Comparison of ENCODE assay signal across 8 cellular contexts in the genomic region with DNA sequence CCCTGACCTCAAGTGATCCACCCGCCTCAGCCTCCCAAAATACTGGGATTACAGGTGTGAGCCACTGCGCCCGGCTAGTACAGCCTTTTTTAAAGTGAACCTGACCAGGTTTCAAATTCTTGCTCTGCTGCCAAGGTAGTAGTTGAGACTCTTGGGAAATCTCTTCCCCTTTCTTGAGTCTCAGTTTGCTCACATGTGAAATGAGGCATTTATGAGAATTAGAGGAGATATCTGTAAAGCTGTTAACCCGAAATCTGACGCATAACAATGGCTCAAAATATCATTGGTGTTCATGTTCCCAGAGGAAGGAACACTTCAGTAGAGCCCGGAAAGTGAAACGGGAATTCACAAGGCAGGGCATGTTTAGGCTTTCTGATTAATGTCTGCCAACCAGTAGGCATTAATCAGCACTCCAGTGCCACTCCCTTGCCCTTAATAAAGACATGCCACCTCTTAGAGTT. TPM values are rescaled to one million over a fixed set of nuclear protein-coding genes. Genes with fewer than 3 reads are reported as not detected.
DNase-seq lines count a peak whose midpoint lies in the region; ATAC-seq lines count a peak whose summit lies in the region.

No MANE protein-coding gene starts in this region.

- H3K27me3 Mint-ChIP-seq in activated T-helper 2 cell treated with anti-CD3 and anti-CD28 coated beads, Interferon-gamma antibody, Interleukin-2, Interleukin-4, amounts not matched to agents 10 μg/mL and 5 μg/mL and 100 μg/mL, durations not matched to agents 14 hours and 24 hours and 36 hours (ENCODE audit: low read depth): no peaks in the 10 kb centered on the region

- no peak for ATAC-seq in HG03045 (IDR thresholded peaks at IDR 0.05; ENCODE audit: unreplicated experiment)
- ATAC-seq in GM18870 (IDR thresholded peaks at IDR 0.05; ENCODE audit: unreplicated experiment): no peak

- peak; percentile 76 for DNase-seq in A172 (ENCODE audit: low spot score)
- DNase-seq in Daoy (ENCODE audit: low read depth): peak; percentile 29
- DNase-seq in activated T-helper 2 cell treated with anti-CD3 and anti-CD28 coated beads, Interferon-gamma antibody, Interleukin-2, Interleukin-4, amounts not matched to agents 10 μg/mL and 5 μg/mL and 100 μg/mL, durations not matched to agents 14 hours and 24 hours and 36 hours (ENCODE audit: low spot score): no peak
- peak; percentile 54 to 56 for DNase-seq in lung microvascular endothelial cell (ENCODE audit: low read depth in 2 of 2)
- no peak for DNase-seq in ACHN
- DNase-seq in stimulated activated CD4-positive, alpha-beta T cell treated with anti-CD3 and anti-CD28 coated beads, Interleukin-15, amount 100 ng/mL, for 24 hours: no peak

- no peak overlapping the region for H3K27ac Mint-ChIP-seq in activated T-helper 2 cell treated with anti-CD3 and anti-CD28 coated beads, Interferon-gamma antibody, Interleukin-2, Interleukin-4, amounts not matched to agents 10 μg/mL and 5 μg/mL and 100 μg/mL, durations not matched to agents 14 hours and 24 hours and 36 hours

- in situ Hi-C loops in ACHN (cut with HindIII; ENCODE audit: low pct_ligation_motif_present, low pct_unique_long_range_greater_than_20kb, low sequenced_read_pairs): no loop called here

- peaks cover 36% of the 10 kb centered on the region for H3K36me3 Mint-ChIP-seq in activated T-helper 2 cell treated with anti-CD3 and anti-CD28 coated beads, Interferon-gamma antibody, Interleukin-2, Interleukin-4, amounts not matched to agents 10 μg/mL and 5 μg/mL and 100 μg/mL, durations not matched to agents 14 hours and 24 hours and 36 hours (ENCODE audit: low read depth)

- H3K4me3 Mint-ChIP-seq in activated T-helper 2 cell treated with anti-CD3 and anti-CD28 coated beads, Interferon-gamma antibody, Interleukin-2, Interleukin-4, amounts not matched to agents 10 μg/mL and 5 μg/mL and 100 μg/mL, durations not matched to agents 14 hours and 24 hours and 36 hours (ENCODE audit: low read depth): peak overlapping the region; percentile 59

- intact Hi-C loops in activated T-helper 2 cell treated with anti-CD3 and anti-CD28 coated beads, Interferon-gamma antibody, Interleukin-2, Interleukin-4, amounts not matched to agents 10 μg/mL and 5 μg/mL and 100 μg/mL, durations not matched to agents 14 hours and 24 hours and 36 hours (cut with micrococcal nuclease): loop anchor here (5.0 kb wide), 1 partner anchor 279 kb away; a partner anchor contains a TSS

- no peaks in the 10 kb centered on the region for H3K9me3 Mint-ChIP-seq in activated T-helper 2 cell treated with anti-CD3 and anti-CD28 coated beads, Interferon-gamma antibody, Interleukin-2, Interleukin-4, amounts not matched to agents 10 μg/mL and 5 μg/mL and 100 μg/mL, durations not matched to agents 14 hours and 24 hours and 36 hours

- peaks cover 22% of the 10 kb centered on the region for H3K4me1 Mint-ChIP-seq in activated T-helper 2 cell treated with anti-CD3 and anti-CD28 coated beads, Interferon-gamma antibody, Interleukin-2, Interleukin-4, amounts not matched to agents 10 μg/mL and 5 μg/mL and 100 μg/mL, durations not matched to agents 14 hours and 24 hours and 36 hours (ENCODE audit: low read depth)

RNA-seq across cellular contexts. Expression of a gene that starts 1.5 kb away (rescaled TPM):
- 61.5 and 62.1 TPM in 2 replicates for total RNA-seq in A172 (2014; rRNA removed; shearing (Covaris generic))
- total RNA-seq in Daoy (2014; rRNA removed; shearing (Covaris generic)): 52.8 and 81.8 TPM in 2 replicates
- 76.4 and 76.7 TPM in 2 replicates for total RNA-seq in activated T-helper 2 cell treated with anti-CD3 and anti-CD28 coated beads, Interferon-gamma antibody, Interleukin-2, Interleukin-4, amounts not matched to agents 10 μg/mL and 5 μg/mL and 100 μg/mL, durations not matched to agents 14 hours and 24 hours and 36 hours
- total RNA-seq in lung microvascular endothelial cell: 14.2 and 15.3 TPM in 2 replicates

RNA-seq across cellular contexts. Expression of a gene that starts 1.6 kb away (rescaled TPM):
- total RNA-seq in A172 (2014; rRNA removed; shearing (Covaris generic)): 2,941 and 5,977 TPM in 2 replicates
- total RNA-seq in Daoy (2014; rRNA removed; shearing (Covaris generic)): 4,733 and 5,328 TPM in 2 replicates
- 1,671 and 1,735 TPM in 2 replicates for total RNA-seq in activated T-helper 2 cell treated with anti-CD3 and anti-CD28 coated beads, Interferon-gamma antibody, Interleukin-2, Interleukin-4, amounts not matched to agents 10 μg/mL and 5 μg/mL and 100 μg/mL, durations not matched to agents 14 hours and 24 hours and 36 hours
- total RNA-seq in lung microvascular endothelial cell: 1,568 and 1,755 TPM in 2 replicates

RNA-seq across cellular contexts. Expression of a gene that starts 10.1 kb away (rescaled TPM):
- not detected in 2 replicates for total RNA-seq in A172 (2014; rRNA removed; shearing (Covaris generic))
- 0.12 TPM in 1 of 2 replicates, not detected in the other for total RNA-seq in Daoy (2014; rRNA removed; shearing (Covaris generic))
- not detected in 2 replicates for total RNA-seq in activated T-helper 2 cell treated with anti-CD3 and anti-CD28 coated beads, Interferon-gamma antibody, Interleukin-2, Interleukin-4, amounts not matched to agents 10 μg/mL and 5 μg/mL and 100 μg/mL, durations not matched to agents 14 hours and 24 hours and 36 hours
- not detected in 2 replicates for total RNA-seq in lung microvascular endothelial cell

Comparison
In these comparisons a context has a peak if more than half of its experiments do, and no peak if none do; other contexts are left out.
1. DNase-seq: peak in A172 (single experiment), Daoy (single experiment) and lung microvascular endothelial cell (2 of 2); none in activated T-helper 2 cell treated with anti-CD3 and anti-CD28 coated beads, Interferon-gamma antibody, Interleukin-2, Interleukin-4, amounts not matched to agents 10 μg/mL and 5 μg/mL and 100 μg/mL, durations not matched to agents 14 hours and 24 hours and 36 hours (single experiment), ACHN (single experiment) and stimulated activated CD4-positive, alpha-beta T cell treated with anti-CD3 and anti-CD28 coated beads, Interleukin-15, amount 100 ng/mL, for 24 hours (single experiment).